ENCODE assay signal across 15 cellular contexts in the genomic region with DNA sequence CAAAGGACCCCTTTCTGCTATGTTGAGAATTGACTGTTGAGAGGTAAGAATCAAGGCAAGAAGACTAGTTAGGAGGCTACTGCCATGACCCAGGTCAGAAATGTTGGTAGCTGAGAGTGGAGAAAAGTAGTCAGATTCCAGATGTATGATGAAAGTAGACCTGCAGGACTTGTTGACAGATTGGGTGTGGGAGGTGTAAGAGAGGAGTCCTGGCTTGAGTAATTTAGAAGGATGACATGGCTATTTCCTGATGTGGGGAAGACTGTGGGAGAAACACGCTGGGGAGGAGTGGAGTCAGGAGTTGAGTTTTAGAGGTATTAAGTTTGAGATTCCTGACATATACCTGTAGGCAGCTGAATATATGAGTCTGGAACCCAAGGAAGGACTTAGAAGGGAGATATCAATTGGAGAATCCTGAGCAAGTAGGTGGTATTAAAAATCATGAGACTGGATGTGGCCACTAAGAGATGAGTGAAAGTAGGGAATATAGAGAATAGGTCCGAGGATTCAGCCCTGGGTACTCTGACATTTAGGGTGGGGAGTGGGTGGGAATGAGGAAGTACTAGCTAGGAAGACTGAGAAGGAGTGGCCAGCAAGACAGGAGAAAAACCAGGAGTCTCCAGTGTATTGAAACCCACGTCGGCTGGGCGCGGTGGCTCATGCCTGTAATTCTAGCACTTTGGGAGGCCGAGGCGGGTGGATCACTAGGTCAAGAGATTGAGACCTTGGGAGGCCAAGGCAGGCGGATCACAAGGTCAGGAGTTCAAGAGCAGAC. TPM values are rescaled to one million over a fixed set of nuclear protein-coding genes. Genes with fewer than 3 reads are reported as not detected.
DNase-seq lines count a peak whose midpoint lies in the region; ATAC-seq, FAIRE-seq and TF ChIP-seq lines count a peak whose summit lies in the region.
"Had no signal": no experiment of that assay in that cellular context is flagged by ENCODE, and none has a peak within 500 bp of the region (broad histone marks: within the 10 kb centered on the region; RNA-seq: fewer than 3 reads in every experiment).

No MANE protein-coding gene starts in this region.

- no peaks in the 10 kb centered on the region for H3K27me3 Mint-ChIP-seq in Calu3 (ENCODE audit: unreplicated experiment)
- H3K27me3 Mint-ChIP-seq: activated CD4-positive, alpha-beta T cell treated with anti-CD3 and anti-CD28 coated beads, Interleukin-2, amount 10 ng/mL, durations not matched to agents 24 days and 14 days had no signal

- BruUV-seq in Calu3 (replicated peaks; lab: Mats Ljungman, UMichigan) (no TSS peak), PC-3 (replicated peaks; lab: Mats Ljungman, UMichigan) (no TSS peak)

- TF ChIP-seq CTCF in Calu3 (IDR thresholded peaks at IDR 0.05; ENCODE audit: unreplicated experiment) = no peak
- no peak for TF ChIP-seq CTCF in PC-3 (conservative IDR thresholded peaks at IDR 0.05; ENCODE audit: low read depth, low read length)
- TF ChIP-seq CTCF in osteoblast (IDR thresholded peaks at IDR 0.05; ENCODE audit: extremely low read depth, low read depth, low read length) = no peak

- H4K20me1 ChIP-seq in PC-3 (ENCODE audit: low read length) (no peaks in the 10 kb centered on the region), osteoblast (ENCODE audit: insufficient read depth, low read length) (no peaks in the 10 kb centered on the region)

- H3K9me3 ChIP-seq in PC-3 (ENCODE audit: low read length) (no peaks in the 10 kb centered on the region), osteoblast (ENCODE audit: low read depth, low read length) (no peaks in the 10 kb centered on the region)
- H3K9me3 ChIP-seq: lower lobe of right lung had no signal

- H3K36me3 Mint-ChIP-seq in Calu3 (ENCODE audit: insufficient read depth, unreplicated experiment) = peaks cover 33% of the 10 kb centered on the region

- H3K9me2 ChIP-seq in PC-3 (replicated peaks; ENCODE audit: low read length) = no peaks in the 10 kb centered on the region

- H3K4me2 ChIP-seq in PC-3 (ENCODE audit: low read length) (peak overlapping the region; percentile 49), osteoblast (ENCODE audit: insufficient read depth, low read length) (no peak overlapping the region)

- FAIRE-seq in GM12891 (lab: Jason Lieb, UNC) = no peak

- no peaks in the 10 kb centered on the region for H3K79me2 ChIP-seq in PC-3 (ENCODE audit: low read length)
- no peaks in the 10 kb centered on the region for H3K79me2 ChIP-seq in osteoblast (ENCODE audit: insufficient read depth, low read length)

- peak overlapping the region; percentile 97 for H3K27ac Mint-ChIP-seq in Calu3 (ENCODE audit: unreplicated experiment)
- H3K27ac Mint-ChIP-seq: activated CD4-positive, alpha-beta T cell treated with anti-CD3 and anti-CD28 coated beads, Interleukin-2, amount 10 ng/mL, durations not matched to agents 24 days and 14 days had no signal

- H3K27me3 ChIP-seq in PC-3 (ENCODE audit: low read length) = no peaks in the 10 kb centered on the region
- H3K27me3 ChIP-seq in osteoblast (ENCODE audit: insufficient read depth, low read length) = no peaks in the 10 kb centered on the region
- no peaks in the 10 kb centered on the region for H3K27me3 ChIP-seq in H7 (ENCODE audit: control insufficient read depth, insufficient read depth, low read length)

- no peak overlapping the region for H3K4me3 ChIP-seq in PC-3 (ENCODE audit: low read length)
- H3K4me3 ChIP-seq in osteoblast (ENCODE audit: insufficient read depth, low read length) = no peak overlapping the region
- no peak overlapping the region for H3K4me3 ChIP-seq in H7 (ENCODE audit: insufficient read depth, low read depth, low read length)
- H3K4me3 ChIP-seq: coronary artery, lower lobe of right lung, skin epidermis had no signal

- CTCF ChIA-PET in Calu3 (lab: Charles Lee) = interaction anchor here (0.9 kb wide), 1 partner anchor 12 kb away, joined by 5 read pairs; no protein-coding TSS in a partner anchor
- CTCF ChIA-PET in PC-3 (lab: Charles Lee) = no interaction called here

- intact Hi-C loops in Calu3 (cut with micrococcal nuclease; ENCODE audit: unreplicated experiment) (loop anchor here (5.0 to 10.0 kb wide), 4 partner anchors 37 to 394 kb away; a partner anchor contains a TSS), PC-3 (cut with micrococcal nuclease) (loop anchor here (5.0 to 10.0 kb wide), 2 partner anchors 37 to 294 kb away; no protein-coding TSS in a partner anchor)

- TF ChIP-seq POLR2A in GM12891 (IDR thresholded peaks at IDR 0.05; ENCODE audit: low read depth, low read length) = no peak

- peaks cover 4% of the 10 kb centered on the region for H3K9me3 Mint-ChIP-seq in Calu3 (ENCODE audit: low read depth, unreplicated experiment)

- no peaks in the 10 kb centered on the region for H3F3A ChIP-seq in PC-3 (ENCODE audit: low read length, unreplicated experiment)

- H3K27ac ChIP-seq in PC-3 (ENCODE audit: low read length) (peak overlapping the region; percentile 69), osteoblast (ENCODE audit: low read depth, low read length) (peak overlapping the region; percentile 24)
- H3K27ac ChIP-seq: C4-2B, coronary artery, lower lobe of right lung had no signal

- peaks cover 39% of the 10 kb centered on the region for H3K4me1 ChIP-seq in PC-3 (ENCODE audit: insufficient read depth, low read length)
- peaks cover 22% of the 10 kb centered on the region for H3K4me1 ChIP-seq in osteoblast (ENCODE audit: insufficient read depth, low read length)

- H2AFZ ChIP-seq in PC-3 (ENCODE audit: low read length) = no peak overlapping the region
- no peak overlapping the region for H2AFZ ChIP-seq in osteoblast (ENCODE audit: low read length)

- H3K36me3 ChIP-seq in PC-3 (ENCODE audit: low read depth, low read length) = no peaks in the 10 kb centered on the region
- H3K36me3 ChIP-seq in osteoblast (ENCODE audit: insufficient read depth, low read length) = no peaks in the 10 kb centered on the region
- H3K36me3 ChIP-seq in H7 (replicated peaks; ENCODE audit: control insufficient read depth, insufficient read depth, low read length) = no peaks in the 10 kb centered on the region
- H3K36me3 ChIP-seq: lower lobe of right lung had no signal

- DNase-seq in Calu3 (peak; percentile 34), PC-3 (peak; percentile 69), osteoblast (ENCODE audit: insufficient read length, low spot score, missing footprints) (no peak), mesenteric fat pad (ENCODE audit: low spot score) (no peak), hippocampal formation (lab: John Stamatoyannopoulos, UW) (no peak), GM12891 (ENCODE audit: insufficient read length, low spot score) (no peak), H7 (no peak)
- DNase-seq: activated CD4-positive, alpha-beta T cell treated with anti-CD3 and anti-CD28 coated beads, Interleukin-2, amount 10 ng/mL, durations not matched to agents 24 days and 14 days; amniotic stem cell; lower lobe of right lung; T1000 had no signal

- H3K4me3 Mint-ChIP-seq in Calu3 (ENCODE audit: low read depth, unreplicated experiment) = peak overlapping the region; percentile 18
- H3K4me3 Mint-ChIP-seq: activated CD4-positive, alpha-beta T cell treated with anti-CD3 and anti-CD28 coated beads, Interleukin-2, amount 10 ng/mL, durations not matched to agents 24 days and 14 days had no signal

- H3K4me1 Mint-ChIP-seq in Calu3 (ENCODE audit: low read depth, unreplicated experiment) = peaks cover 65% of the 10 kb centered on the region

- ATAC-seq in PC-3 = no peak
- peak; percentile 42 for ATAC-seq in esophagus mucosa
- ATAC-seq: lower lobe of right lung had no signal

- H3K9ac ChIP-seq in PC-3 (ENCODE audit: low read length) = peak overlapping the region; percentile 31; the same call in 1 of the 2 replicates

- POLR2A ChIA-PET in PC-3 (lab: Charles Lee; ENCODE audit: unreplicated experiment) = no interaction called here

TF ChIP-seq in GM12891, 5 proteins besides CTCF, POLR2A, EP300 and RAD21:
- no peak for TF ChIP-seq PAX5 (IDR thresholded peaks at IDR 0.05; ENCODE audit: insufficient read depth, low read length, severe bottlenecking)
- TF ChIP-seq SPI1 (IDR thresholded peaks at IDR 0.05; ENCODE audit: low read depth, low read length) = no peak

RNA-seq across cellular contexts. Expression of a gene that starts 12.6 kb away (rescaled TPM):
- 60.2 and 60.5 TPM in 2 replicates for total RNA-seq in Calu3 (2022)
- total RNA-seq in PC-3 (2014; rRNA removed) = 58.9 and 59.0 TPM in 2 replicates
- 36.5 TPM for total RNA-seq in esophagus mucosa
- 60.8 and 63.6 TPM in 2 replicates for total RNA-seq in osteoblast
- 60.2 TPM for total RNA-seq in mesenteric fat pad
- 50.6 TPM for polyA plus RNA-seq in GM12891 (2012; ENCODE audit: low read depth, missing spikeins)
- total RNA-seq in H7 (2014; rRNA removed; shearing (Covaris generic)) = 69.7 and 74.7 TPM in 2 replicates

RNA-seq across cellular contexts. Expression of a gene that starts 15.1 kb away (rescaled TPM):
- total RNA-seq in Calu3 (2022) = 5.2 and 5.3 TPM in 2 replicates
- 2.8 and 3.5 TPM in 2 replicates for total RNA-seq in PC-3 (2014; rRNA removed)
- 3.1 TPM for total RNA-seq in esophagus mucosa
- total RNA-seq in osteoblast = 3.2 and 3.3 TPM in 2 replicates
- 165 TPM for total RNA-seq in mesenteric fat pad
- polyA plus RNA-seq in GM12891 (2012; ENCODE audit: low read depth, missing spikeins) = 2.5 TPM
- 0.62 and 0.89 TPM in 2 replicates for total RNA-seq in H7 (2014; rRNA removed; shearing (Covaris generic))

Comparison
In these comparisons a context has a peak if more than half of its experiments do, and no peak if none do; other contexts are left out.
1. DNase-seq: peak in Calu3 (single experiment) and PC-3 (single experiment); none in osteoblast (single experiment), mesenteric fat pad (single experiment), hippocampal formation (0 of 2), GM12891 (single experiment) and H7 (single experiment).
2. RNA of a gene that starts 15.1 kb away (total RNA-seq): 165 TPM in mesenteric fat pad (single experiment); 5.2 to 5.3 TPM in Calu3, 2.8 to 3.5 TPM in PC-3, 3.2 to 3.3 TPM in osteoblast, 3.1 TPM in esophagus mucosa (single experiment) and 0.62 to 0.89 TPM in H7; every median in the first group is over 10 times any median in the second.